Comparison of ENCODE assay signal across 10 cellular contexts in genomic region chr7:15686957-15687644, GRCh38. TPM values are rescaled to one million over a fixed set of nuclear protein-coding genes. Genes with fewer than 3 reads are reported as not detected.
DNase-seq lines count a peak whose midpoint lies in the region; ATAC-seq, FAIRE-seq and TF ChIP-seq lines count a peak whose summit lies in the region.
"Had no signal": no experiment of that assay in that cellular context is flagged by ENCODE, and none has a peak within 500 bp of the region (broad histone marks: within the 10 kb centered on the region; RNA-seq: fewer than 3 reads in every experiment).

No MANE protein-coding gene starts in this region.

- H3K27me3 ChIP-seq in astrocyte (ENCODE audit: insufficient read depth, low read length) (peaks cover 62% of the 10 kb centered on the region), iPS DF 6.9 (ENCODE audit: control insufficient read depth, insufficient read depth, low read length) (peaks cover 31% of the 10 kb centered on the region)

- H3K4me1 ChIP-seq in astrocyte (ENCODE audit: insufficient read depth, low read length) (peaks cover 19% of the 10 kb centered on the region), iPS DF 6.9 (ENCODE audit: control insufficient read depth, insufficient read depth, low read length) (peaks cover 5% of the 10 kb centered on the region; the same call in 1 of the 2 replicates)

- H3K36me3 ChIP-seq in astrocyte (ENCODE audit: insufficient read depth, low read length) (no peaks in the 10 kb centered on the region), iPS DF 6.9 (ENCODE audit: control insufficient read depth, insufficient read depth, low read length) (no peaks in the 10 kb centered on the region)

- no peak overlapping the region for H3K27ac Mint-ChIP-seq in astrocyte (ENCODE audit: unreplicated experiment)

- DNase-seq in EL (peak; percentile 10), astrocyte (ENCODE audit: low read depth) (no peak), iPS DF 6.9 (ENCODE audit: low read depth, low spot score) (no peak), retinal pigment epithelial cell (ENCODE audit: low read depth) (no peak), NCI-H1105 treated with DMSO at 0.1 percent for 48 hours (lab: John Stamatoyannopoulos, UW) (no peak), NCI-H69 (lab: John Stamatoyannopoulos, UW) (no peak)
- DNase-seq in activated T-cell treated with anti-CD3 and anti-CD28 coated beads, Interleukin-2, amount 50 U/mL, for 1 hour, result no peak
- DNase-seq: activated CD8-positive, alpha-beta memory T cell treated with anti-CD3 and anti-CD28 coated beads, Interleukin-2, amount 50 U/mL, for 48 hours; SW 1271 had no signal

- peak overlapping the region; percentile 81 for H3K4me2 ChIP-seq in astrocyte (ENCODE audit: low read length)

- ATAC-seq in HG02763 (IDR thresholded peaks at IDR 0.05; ENCODE audit: unreplicated experiment), result no peak

- H3K9me3 Mint-ChIP-seq in astrocyte (ENCODE audit: unreplicated experiment), result no peaks in the 10 kb centered on the region

- no CpG with 5 or more reads among the region's 32 CpGs for WGBS in iPS DF 6.9 (ENCODE audit: insufficient coverage, insufficient read length)

- peaks cover 51% of the 10 kb centered on the region for H3K27me3 Mint-ChIP-seq in astrocyte (ENCODE audit: low read depth, unreplicated experiment)

- peak overlapping the region; percentile 51 for H2AFZ ChIP-seq in astrocyte (ENCODE audit: low read depth, low read length)

- no peak overlapping the region for H3K9ac ChIP-seq in astrocyte (ENCODE audit: low read length)

- H4K20me1 ChIP-seq in astrocyte (ENCODE audit: insufficient read depth, low read length), result no peaks in the 10 kb centered on the region

- no peaks in the 10 kb centered on the region for H3K79me2 ChIP-seq in astrocyte (ENCODE audit: insufficient read depth, low read length)

- no peaks in the 10 kb centered on the region for H3K36me3 Mint-ChIP-seq in astrocyte (ENCODE audit: low read depth, unreplicated experiment)

- H3K4me3 ChIP-seq in astrocyte (ENCODE audit: insufficient read depth, low read depth, low read length) (peak overlapping the region; percentile 41), iPS DF 6.9 (ENCODE audit: low read length) (peak overlapping the region; percentile 11; the same call in 1 of the 2 replicates), retinal pigment epithelial cell (ENCODE audit: low read length) (peak overlapping the region; percentile 18)

- peaks cover 15% of the 10 kb centered on the region for H3K4me1 Mint-ChIP-seq in astrocyte (ENCODE audit: low read depth, unreplicated experiment)

- FAIRE-seq in astrocyte (lab: Jason Lieb, UNC), result no peak

- no peak for TF ChIP-seq CTCF in astrocyte (IDR thresholded peaks at IDR 0.05; ENCODE audit: insufficient read depth, low read depth, low read length)
- TF ChIP-seq CTCF in retinal pigment epithelial cell (conservative IDR thresholded peaks at IDR 0.05; ENCODE audit: low read depth, low read length), result no peak

- H3K4me3 Mint-ChIP-seq in astrocyte (ENCODE audit: unreplicated experiment), result peak overlapping the region; percentile 74

- H3K27ac ChIP-seq in astrocyte (ENCODE audit: low read depth, low read length), result no peak overlapping the region
- no peak overlapping the region for H3K27ac ChIP-seq in iPS DF 6.9 (ENCODE audit: low read length)

- peaks cover 3% of the 10 kb centered on the region for H3K9me3 ChIP-seq in astrocyte (ENCODE audit: insufficient read depth, low read depth, low read length)
- no peaks in the 10 kb centered on the region for H3K9me3 ChIP-seq in iPS DF 6.9 (ENCODE audit: control insufficient read depth, insufficient read depth, low read length)

RNA-seq across cellular contexts. Expression of gene MEOX2, which starts 0.6 kb away (rescaled TPM):
- not detected in 2 replicates for total RNA-seq in astrocyte
